Comparison of ENCODE assay signal across 14 cellular contexts in the genomic region with DNA sequence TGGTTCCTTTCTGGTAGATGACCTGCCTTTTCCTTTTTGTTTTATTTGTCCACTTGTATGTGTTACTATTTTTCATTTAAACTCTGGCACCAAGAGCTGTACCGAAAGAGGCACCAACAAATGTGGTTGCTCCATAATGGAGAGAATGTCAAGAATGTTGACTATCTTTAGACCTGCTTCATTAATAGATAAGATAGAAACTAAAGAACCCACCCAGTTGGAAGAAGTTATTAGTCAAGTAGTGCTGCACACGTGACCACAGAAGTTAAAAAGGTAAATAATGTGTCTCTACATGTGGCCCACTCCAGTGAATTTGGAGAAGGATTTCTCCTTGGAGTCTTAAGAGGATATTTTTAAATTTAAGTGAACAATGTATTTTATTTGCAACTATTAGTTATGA. TPM values are rescaled to one million over a fixed set of nuclear protein-coding genes. Genes with fewer than 3 reads are reported as not detected.
DNase-seq lines count a peak whose midpoint lies in the region; ATAC-seq, FAIRE-seq and TF ChIP-seq lines count a peak whose summit lies in the region.
"Had no signal": no experiment of that assay in that cellular context is flagged by ENCODE, and none has a peak within 500 bp of the region (broad histone marks: within the 10 kb centered on the region; RNA-seq: fewer than 3 reads in every experiment).

No MANE protein-coding gene starts in this region.

- H3K27ac ChIP-seq in thyroid gland, result peak overlapping the region; percentile 71 to 97 (median 75)
- H3K27ac ChIP-seq: ovary had no signal

- no peaks in the 10 kb centered on the region for H3K9me3 Mint-ChIP-seq in activated naive CD4-positive, alpha-beta T cell treated with anti-CD3 and anti-CD28 coated beads, Interleukin-2, amount 50 U/mL, for 24 hours

- DNase-seq in activated naive CD4-positive, alpha-beta T cell treated with anti-CD3 and anti-CD28 coated beads, Interleukin-2, amount 50 U/mL, for 16 hours, result no peak
- DNase-seq in amniotic epithelial cell (ENCODE audit: low read depth), result peak; percentile 69
- DNase-seq in left ventricle myocardium superior, result no peak
- DNase-seq in thyroid gland, result no peak
- DNase-seq in frontal cortex (ENCODE audit: low spot score in 2 of 2), result no peak
- DNase-seq in GM19238 (ENCODE audit: insufficient read length, low spot score), result no peak
- DNase-seq: MG63; NCI-H2081; NK-92 treated with Interleukin-12 subunit alpha and Interleukin-12 subunit beta, amount 100 ng/mL, for 24 hours; ovary had no signal

- peak overlapping the region; percentile 88 for H3K27ac Mint-ChIP-seq in activated naive CD4-positive, alpha-beta T cell treated with anti-CD3 and anti-CD28 coated beads, Interleukin-2, amount 50 U/mL, for 24 hours

- intact Hi-C loops in left ventricle myocardium superior (cut with micrococcal nuclease), result no loop called here
- intact Hi-C loops in thyroid gland (cut with DNase I), result no loop called here

- peaks cover 87% of the 10 kb centered on the region for H3K4me1 Mint-ChIP-seq in activated naive CD4-positive, alpha-beta T cell treated with anti-CD3 and anti-CD28 coated beads, Interleukin-2, amount 50 U/mL, for 24 hours

- H3K4me1 ChIP-seq in thyroid gland, result peaks cover 92 to 93% of the 10 kb centered on the region in 2 donors

- peaks cover 9% of the 10 kb centered on the region for H3K36me3 Mint-ChIP-seq in activated naive CD4-positive, alpha-beta T cell treated with anti-CD3 and anti-CD28 coated beads, Interleukin-2, amount 50 U/mL, for 24 hours

- no peak overlapping the region for H3K4me3 ChIP-seq in thyroid gland (replicated peaks in 1 of 3)
- H3K4me3 ChIP-seq: MG63, ovary had no signal

- TF ChIP-seq POLR2A in thyroid gland (IDR thresholded peaks at IDR 0.05), result no peak

- no peaks in the 10 kb centered on the region for H3K9me3 ChIP-seq in thyroid gland
- H3K9me3 ChIP-seq: MG63, ovary had no signal

- H3K36me3 ChIP-seq in thyroid gland, result peaks cover 17% of the 10 kb centered on the region in 2 donors
- H3K36me3 ChIP-seq: ovary had no signal

- no peaks in the 10 kb centered on the region for H3K27me3 Mint-ChIP-seq in activated naive CD4-positive, alpha-beta T cell treated with anti-CD3 and anti-CD28 coated beads, Interleukin-2, amount 50 U/mL, for 24 hours

- peak; percentile 42 for ATAC-seq in left ventricle myocardium superior
- no peak for ATAC-seq in GM18868 (IDR thresholded peaks at IDR 0.05; ENCODE audit: unreplicated experiment)
- ATAC-seq: HCT116 had no signal

- no peaks in the 10 kb centered on the region for H3K27me3 ChIP-seq in thyroid gland
- H3K27me3 ChIP-seq: MG63, ovary had no signal

- 45 to 46% methylated on average over 2 of the region's 2 CpGs for WGBS in thyroid gland, 2 donors

- FAIRE-seq in frontal cortex (lab: Jason Lieb, UNC), result no peak
- FAIRE-seq: TTC549 had no signal

- no peak for TF ChIP-seq CTCF in thyroid gland (IDR thresholded peaks at IDR 0.05)

- H3K4me3 Mint-ChIP-seq in activated naive CD4-positive, alpha-beta T cell treated with anti-CD3 and anti-CD28 coated beads, Interleukin-2, amount 50 U/mL, for 24 hours, result peak overlapping the region; percentile 69

RNA-seq across cellular contexts. Expression of a gene that starts 9.3 kb away (rescaled TPM):
- total RNA-seq in left ventricle myocardium superior (269 TPM), thyroid gland (1,000 to 10,000 TPM in 3 of 4 donors, 100 to 1,000 TPM in 1; 770 to 1,450 (median 1,316) TPM), frontal cortex (79.9 TPM)
